8 cellular contexts compared by ENCODE assay signal in genomic region chr4:184983660-184984356, GRCh38. TPM values are rescaled to one million over a fixed set of nuclear protein-coding genes. Genes with fewer than 3 reads are reported as not detected.
DNase-seq lines count a peak whose midpoint lies in the region; TF ChIP-seq lines count a peak whose summit lies in the region.

No MANE protein-coding gene starts in this region.

- H3K79me2 ChIP-seq in GM23248 (ENCODE audit: insufficient read depth) (no peaks in the 10 kb centered on the region), Loucy (ENCODE audit: insufficient read depth, low read length) (no peaks in the 10 kb centered on the region), SU-DHL-6 (ENCODE audit: insufficient read depth, low read length) (no peaks in the 10 kb centered on the region)

- in situ Hi-C loops in GM23248 (cut with MboI) = no loop called here

- H3K4me2 ChIP-seq in GM23248 (ENCODE audit: unreplicated experiment) = no peak overlapping the region
- H3K4me2 ChIP-seq in Loucy (ENCODE audit: low read depth, low read length, poor library complexity, severe bottlenecking) = peak overlapping the region; percentile 77
- H3K4me2 ChIP-seq in SU-DHL-6 (ENCODE audit: low read depth, low read length, poor library complexity, severe bottlenecking) = no peak overlapping the region

- H3K4me1 ChIP-seq in GM23248 (ENCODE audit: insufficient read depth) (no peaks in the 10 kb centered on the region), Loucy (ENCODE audit: insufficient read depth, low read length, poor library complexity, severe bottlenecking) (peaks cover 12% of the 10 kb centered on the region)

- H4K20me1 ChIP-seq in GM23248 (ENCODE audit: insufficient read depth) = no peaks in the 10 kb centered on the region
- H4K20me1 ChIP-seq in Loucy (ENCODE audit: insufficient read depth, low read length, poor library complexity, severe bottlenecking) = no peaks in the 10 kb centered on the region
- H4K20me1 ChIP-seq in SU-DHL-6 (ENCODE audit: low read depth, low read length) = no peaks in the 10 kb centered on the region

- no peak overlapping the region for H3K27ac ChIP-seq in GM23248
- H3K27ac ChIP-seq in SU-DHL-6 (ENCODE audit: low read depth, low read length) = no peak overlapping the region

- H3K9ac ChIP-seq in GM23248 (no peak overlapping the region), Loucy (ENCODE audit: low read depth, low read length, poor library complexity, severe bottlenecking) (peak overlapping the region; percentile 37), SU-DHL-6 (ENCODE audit: low read length) (no peak overlapping the region)

- DNase-seq in ELR (ENCODE audit: low read depth) (peak; percentile 51), GM23248 (peak; percentile 61), anterior cingulate cortex (lab: John Stamatoyannopoulos, UW) (peak in 48 of 58 donors; percentile 4 to 78 (median 35)), islet precursor cell (peak; percentile 86)
- peak; percentile 66 for DNase-seq in stimulated activated CD4-positive, alpha-beta T cell treated with anti-CD3 and anti-CD28 coated beads, Interleukin-4, amount 100 ng/mL, for 1 hour
- DNase-seq in effector CD4-positive, alpha-beta T cell = no peak

- H3F3A ChIP-seq in GM23248 (ENCODE audit: insufficient read depth) = no peaks in the 10 kb centered on the region
- H3F3A ChIP-seq in Loucy (ENCODE audit: low read depth) = 0 out of 2 replicates have a peak, but pooled peaks cover 3% of the 10 kb centered on the region
- H3F3A ChIP-seq in SU-DHL-6 (ENCODE audit: insufficient read depth) = no peaks in the 10 kb centered on the region

- H3K27me3 ChIP-seq in GM23248 (replicated peaks; ENCODE audit: insufficient read depth) (peaks cover 16% of the 10 kb centered on the region; the same call in 1 of the 2 replicates), Loucy (ENCODE audit: insufficient read depth, low read length, poor library complexity, severe bottlenecking) (peaks cover 8% of the 10 kb centered on the region), SU-DHL-6 (ENCODE audit: low read length) (no peaks in the 10 kb centered on the region)

- H3K9me2 ChIP-seq in GM23248 (ENCODE audit: insufficient read depth) (no peaks in the 10 kb centered on the region), Loucy (replicated peaks; ENCODE audit: low read depth, low read length) (no peaks in the 10 kb centered on the region), SU-DHL-6 (replicated peaks; ENCODE audit: insufficient read depth, low read length) (no peaks in the 10 kb centered on the region)

- no peak overlapping the region for H2AFZ ChIP-seq in GM23248
- H2AFZ ChIP-seq in Loucy (ENCODE audit: low read length) = peak overlapping the region; percentile 62
- H2AFZ ChIP-seq in SU-DHL-6 (ENCODE audit: low read depth, low read length, severe bottlenecking) = no peak overlapping the region

- TF ChIP-seq CTCF in Loucy (conservative IDR thresholded peaks at IDR 0.05; ENCODE audit: low read length) (peak; percentile 60), SU-DHL-6 (IDR thresholded peaks at IDR 0.05; ENCODE audit: insufficient read depth, low read length, poor library complexity, severe bottlenecking) (peak; percentile 20)

- 37 to 49% methylated on average over 17 to 21 of the region's 21 CpGs for WGBS in GM23248 (ENCODE audit: low coverage in 1 of 2, low lambda C conversion rate in 2 of 2, missing lambda C conversion rate in 2 of 2), 2 experiments

- H3K36me3 ChIP-seq in GM23248 (ENCODE audit: low read depth) = no peaks in the 10 kb centered on the region
- H3K36me3 ChIP-seq in Loucy (ENCODE audit: insufficient read depth, low read length) = no peaks in the 10 kb centered on the region
- H3K36me3 ChIP-seq in SU-DHL-6 (ENCODE audit: low read length) = no peaks in the 10 kb centered on the region

- H3K4me3 ChIP-seq in GM23248 = no peak overlapping the region
- peak overlapping the region; percentile 64 for H3K4me3 ChIP-seq in Loucy (ENCODE audit: low read length, poor library complexity, severe bottlenecking)
- H3K4me3 ChIP-seq in SU-DHL-6 (ENCODE audit: insufficient read depth, low read length, poor library complexity, severe bottlenecking) = no peak overlapping the region

- H3K9me3 ChIP-seq in GM23248 (ENCODE audit: low read depth) (no peaks in the 10 kb centered on the region), Loucy (ENCODE audit: insufficient read depth, low read depth, low read length) (no peaks in the 10 kb centered on the region), SU-DHL-6 (ENCODE audit: insufficient read depth, low read length) (no peaks in the 10 kb centered on the region)

RNA-seq across cellular contexts. Expression of gene HELT, which starts 34.5 kb away (rescaled TPM):
- total RNA-seq in GM23248 (2014; rRNA removed; shearing (Covaris generic)) = not detected in 2 replicates
- not detected in 2 replicates for polyA plus RNA-seq in GM23248 (2016; fragmentation: Nextera tagmentation; extraction: Ambion mirVana)
